Comparison of ENCODE assay signal across 8 cellular contexts in the genomic region with DNA sequence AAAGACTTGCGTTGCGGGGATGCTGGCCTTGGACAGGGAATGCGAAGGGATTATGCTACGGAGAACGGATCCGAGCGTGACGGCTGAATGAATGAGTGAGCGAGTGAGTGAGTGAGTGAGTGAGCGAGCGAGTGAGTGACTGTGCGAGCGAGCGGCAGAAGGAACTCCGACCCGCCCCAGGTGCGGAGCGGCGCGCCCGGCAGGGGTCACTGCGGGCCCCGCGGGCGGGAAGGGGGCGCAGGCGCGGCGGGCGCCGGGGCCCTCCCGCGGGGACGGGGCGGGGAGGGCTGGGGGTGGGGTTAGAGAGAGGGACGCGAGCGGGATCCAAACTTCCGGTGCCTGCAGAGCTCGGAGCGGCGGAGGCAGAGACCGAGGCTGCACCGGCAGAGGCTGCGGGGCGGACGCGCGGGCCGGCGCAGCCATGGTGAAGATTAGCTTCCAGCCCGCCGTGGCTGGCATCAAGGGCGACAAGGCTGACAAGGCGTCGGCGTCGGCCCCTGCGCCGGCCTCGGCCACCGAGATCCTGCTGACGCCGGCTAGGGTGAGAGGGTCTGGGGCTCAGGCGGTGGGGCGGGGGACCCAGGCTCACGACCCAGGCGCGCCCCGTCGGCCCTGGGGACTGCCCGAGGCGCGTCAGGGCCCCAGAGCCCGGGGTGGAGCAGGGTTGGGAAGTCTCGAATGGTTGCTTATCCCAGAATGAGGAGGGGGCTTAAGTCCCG. TPM values are rescaled to one million over a fixed set of nuclear protein-coding genes. Genes with fewer than 3 reads are reported as not detected.
DNase-seq lines count a peak whose midpoint lies in the region; ATAC-seq and TF ChIP-seq lines count a peak whose summit lies in the region.

A gene with protein sequence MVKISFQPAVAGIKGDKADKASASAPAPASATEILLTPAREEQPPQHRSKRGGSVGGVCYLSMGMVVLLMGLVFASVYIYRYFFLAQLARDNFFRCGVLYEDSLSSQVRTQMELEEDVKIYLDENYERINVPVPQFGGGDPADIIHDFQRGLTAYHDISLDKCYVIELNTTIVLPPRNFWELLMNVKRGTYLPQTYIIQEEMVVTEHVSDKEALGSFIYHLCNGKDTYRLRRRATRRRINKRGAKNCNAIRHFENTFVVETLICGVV (plus strand): TSS at position 338 of the 719 bp plus-strand sequence. CDS start 84 bp downstream, at position 422.

- TF ChIP-seq CTCF in right atrium auricular region (IDR thresholded peaks at IDR 0.05), result peak; percentile 53

- peak within 1 kb of the TSS; percentile 71 to 73 for H3K4me3 ChIP-seq in right atrium auricular region

- peak within 1 kb of the TSS; percentile 52 to 89 for H3K27ac Mint-ChIP-seq in T-cell

- H3K4me1 Mint-ChIP-seq in T-cell, result peaks cover 40 to 52% (median 43%) of the 10 kb centered on the region in 3 donors

- CTCF ChIA-PET in T-cell (lab: Charles Lee), result interaction anchor here (0.6 to 1.1 kb wide), 4 partner anchors 43 to 123 kb away, joined by 3 read pairs; a partner anchor contains a TSS

- H3K27me3 Mint-ChIP-seq in T-cell, result peaks cover 0 to 3% of the 10 kb centered on the region in 2 donors

- H3K4me3 Mint-ChIP-seq in T-cell, result peak within 1 kb of the TSS; percentile 77 to 86 (median 82)

- ATAC-seq in GM21576 (IDR thresholded peaks at IDR 0.05; ENCODE audit: unreplicated experiment) (peak; percentile 54), T-cell (replicated peaks in 1 of 4) (peak; percentile 77 to 92 (median 81))

- in situ Hi-C loops in KBM-7 (cut with MboI; ENCODE audit: low pct_unique_long_range_greater_than_20kb, low sequenced_read_pairs), result no loop called here

- H3K9me3 ChIP-seq in right atrium auricular region, result no peaks in the 10 kb centered on the region

- no peaks in the 10 kb centered on the region for H3K9me3 Mint-ChIP-seq in T-cell

- peaks cover 0 to 35% of the 10 kb centered on the region in 2 donors for H3K4me1 ChIP-seq in right atrium auricular region

- DNase-seq in Daoy (ENCODE audit: low read depth) (peak; percentile 81), KBM-7 (peak; percentile 65), T-cell (peak; percentile 50 to 82 (median 71)), amniotic stem cell (lab: John Stamatoyannopoulos, UW) (peak; percentile 32), right atrium auricular region (ENCODE audit: low spot score) (no peak), retina (peak; percentile 85), NCI-H187 treated with DMSO at 0.1 percent for 48 hours (lab: John Stamatoyannopoulos, UW) (no peak)

- no peaks in the 10 kb centered on the region for H3K36me3 Mint-ChIP-seq in T-cell

- H3K27me3 ChIP-seq in right atrium auricular region, result no peaks in the 10 kb centered on the region

- POLR2A ChIA-PET in T-cell (lab: Charles Lee), result interaction anchor here in 1 of 2 donors (0.5 to 0.6 kb wide), 2 partner anchors 190 to 799 kb away, joined by 4 to 11 read pairs; no protein-coding TSS in a partner anchor

- no peaks in the 10 kb centered on the region for H3K36me3 ChIP-seq in right atrium auricular region

- peak within 1 kb of the TSS in 1 of 2 donors; percentile 29 for H3K27ac ChIP-seq in right atrium auricular region

RNA-seq across cellular contexts. Expression of the gene that starts here (rescaled TPM):
- total RNA-seq in Daoy (2014; rRNA removed; shearing (Covaris generic)), result 41.8 and 41.9 TPM in 2 replicates
- total RNA-seq in T-cell, result 10 to 100 TPM; 21.9 to 41.2 (median 34.8) TPM
- total RNA-seq in right atrium auricular region, result 10 to 100 TPM; 35.8 to 38.3 TPM

Comparison
In these comparisons a context has a peak if more than half of its experiments do, and no peak if none do; other contexts are left out.
1. DNase-seq: peak in Daoy (single experiment), KBM-7 (single experiment), T-cell (34 of 34), amniotic stem cell (single experiment) and retina (single experiment); none in right atrium auricular region (single experiment) and NCI-H187 treated with DMSO at 0.1 percent for 48 hours (single experiment).